ENCODE assay signal across 18 cellular contexts in genomic region chrX:42602136-42602535, GRCh38.
A peak's percentile ranks its signal among the peaks of the same experiment; 100 is the strongest.
DNase-seq lines count a peak whose midpoint lies in the region; ATAC-seq, FAIRE-seq and TF ChIP-seq lines count a peak whose summit lies in the region.
"Had no signal": no experiment of that assay in that cellular context is flagged by ENCODE, and none has a peak within 500 bp of the region (broad histone marks: within the 10 kb centered on the region; RNA-seq: fewer than 3 reads in every experiment).

No MANE protein-coding gene starts in this region.

- H3K79me2 ChIP-seq in astrocyte (ENCODE audit: insufficient read depth, low read length) (no peaks in the 10 kb centered on the region), osteoblast (ENCODE audit: insufficient read depth, low read length) (no peaks in the 10 kb centered on the region)

- H3K27ac Mint-ChIP-seq in astrocyte (ENCODE audit: unreplicated experiment) = no peak overlapping the region
- H3K27ac Mint-ChIP-seq: CD14-positive monocyte; CD8-positive, alpha-beta T cell had no signal

- FAIRE-seq in D721Med (lab: Jason Lieb, UNC) (peak; percentile 68), astrocyte (lab: Jason Lieb, UNC) (peak; percentile 32)
- FAIRE-seq: A204.1 had no signal

- no peaks in the 10 kb centered on the region for H3K9me3 ChIP-seq in astrocyte (ENCODE audit: insufficient read depth, low read depth, low read length)
- no peaks in the 10 kb centered on the region for H3K9me3 ChIP-seq in osteoblast (ENCODE audit: low read depth, low read length)
- H3K9me3 ChIP-seq: BE2C, Caco-2, HAP-1 had no signal

- H3K27me3 Mint-ChIP-seq in astrocyte (ENCODE audit: low read depth, unreplicated experiment) = no peaks in the 10 kb centered on the region

- no peaks in the 10 kb centered on the region for H4K20me1 ChIP-seq in astrocyte (ENCODE audit: insufficient read depth, low read length)
- no peaks in the 10 kb centered on the region for H4K20me1 ChIP-seq in osteoblast (ENCODE audit: insufficient read depth, low read length)

- no peak for TF ChIP-seq CTCF in D721Med (IDR thresholded peaks at IDR 0.05; ENCODE audit: insufficient read depth, missing control alignments)
- no peak for TF ChIP-seq CTCF in astrocyte (IDR thresholded peaks at IDR 0.05; ENCODE audit: insufficient read depth, low read depth, low read length)
- no peak for TF ChIP-seq CTCF in osteoblast (IDR thresholded peaks at IDR 0.05; ENCODE audit: extremely low read depth, low read depth, low read length)

- H3K36me3 ChIP-seq in astrocyte (ENCODE audit: insufficient read depth, low read length) (no peaks in the 10 kb centered on the region), osteoblast (ENCODE audit: insufficient read depth, low read length) (no peaks in the 10 kb centered on the region)
- H3K36me3 ChIP-seq: BE2C, HAP-1 had no signal

- H3K4me1 Mint-ChIP-seq in astrocyte (ENCODE audit: low read depth, unreplicated experiment) = no peaks in the 10 kb centered on the region
- H3K4me1 Mint-ChIP-seq: CD14-positive monocyte had no signal

- H3K27ac ChIP-seq in astrocyte (ENCODE audit: low read depth, low read length) = no peak overlapping the region
- H3K27ac ChIP-seq in osteoblast (ENCODE audit: low read depth, low read length) = no peak overlapping the region
- H3K27ac ChIP-seq: HL-60 had no signal

- no peak overlapping the region for H3K9ac ChIP-seq in astrocyte (ENCODE audit: low read length)

- H3K4me2 ChIP-seq in astrocyte (ENCODE audit: low read length) (no peak overlapping the region), osteoblast (ENCODE audit: insufficient read depth, low read length) (no peak overlapping the region)

- DNase-seq in D721Med (ENCODE audit: insufficient read length, low spot score) (no peak), astrocyte (ENCODE audit: low read depth) (peak; percentile 12), glomerular visceral epithelial cell (ENCODE audit: extremely low spot score) (peak; percentile 47), osteoblast (ENCODE audit: insufficient read length, low spot score, missing footprints) (peak; percentile 36), NK-92 (lab: John Stamatoyannopoulos, UW; ENCODE audit: unreplicated experiment) (no peak), AML-193 (lab: John Stamatoyannopoulos, UW) (no peak), HuH-7 (ENCODE audit: low spot score) (no peak)
- DNase-seq: BE2C; Caco-2; CD8-positive, alpha-beta T cell; DMS53; GF-D8; IMR-90 had no signal

- no peaks in the 10 kb centered on the region for H3K9me3 Mint-ChIP-seq in astrocyte (ENCODE audit: unreplicated experiment)
- H3K9me3 Mint-ChIP-seq: CD14-positive monocyte; CD8-positive, alpha-beta T cell had no signal

- H3K27me3 ChIP-seq in astrocyte (ENCODE audit: insufficient read depth, low read length) (no peaks in the 10 kb centered on the region), osteoblast (ENCODE audit: insufficient read depth, low read length) (no peaks in the 10 kb centered on the region)
- H3K27me3 ChIP-seq: BE2C had no signal

- H3K4me1 ChIP-seq in astrocyte (ENCODE audit: insufficient read depth, low read length) (no peaks in the 10 kb centered on the region), osteoblast (ENCODE audit: insufficient read depth, low read length) (no peaks in the 10 kb centered on the region)
- H3K4me1 ChIP-seq: BE2C, Caco-2 had no signal

- no peak for ATAC-seq in GM18868 (IDR thresholded peaks at IDR 0.05; ENCODE audit: unreplicated experiment)
- ATAC-seq: CD8-positive, alpha-beta T cell had no signal

- H2AFZ ChIP-seq in astrocyte (ENCODE audit: low read depth, low read length) (no peak overlapping the region), osteoblast (ENCODE audit: low read length) (no peak overlapping the region)

- no peak overlapping the region for H3K4me3 Mint-ChIP-seq in astrocyte (ENCODE audit: unreplicated experiment)
- H3K4me3 Mint-ChIP-seq: CD14-positive monocyte; CD8-positive, alpha-beta T cell had no signal

- H3K4me3 ChIP-seq in astrocyte (ENCODE audit: insufficient read depth, low read depth, low read length) (no peak overlapping the region), osteoblast (ENCODE audit: insufficient read depth, low read length) (no peak overlapping the region)
- H3K4me3 ChIP-seq: HAP-1 had no signal

- H3K36me3 Mint-ChIP-seq in astrocyte (ENCODE audit: low read depth, unreplicated experiment) = no peaks in the 10 kb centered on the region
- H3K36me3 Mint-ChIP-seq: CD14-positive monocyte; CD8-positive, alpha-beta T cell had no signal

Comparison
In these comparisons a context has a peak if more than half of its experiments do, and no peak if none do; other contexts are left out.
1. DNase-seq: peak in astrocyte (single experiment), glomerular visceral epithelial cell (single experiment) and osteoblast (single experiment); none in D721Med (single experiment), NK-92 (single experiment), AML-193 (0 of 2) and HuH-7 (single experiment).